In the genomic region with DNA sequence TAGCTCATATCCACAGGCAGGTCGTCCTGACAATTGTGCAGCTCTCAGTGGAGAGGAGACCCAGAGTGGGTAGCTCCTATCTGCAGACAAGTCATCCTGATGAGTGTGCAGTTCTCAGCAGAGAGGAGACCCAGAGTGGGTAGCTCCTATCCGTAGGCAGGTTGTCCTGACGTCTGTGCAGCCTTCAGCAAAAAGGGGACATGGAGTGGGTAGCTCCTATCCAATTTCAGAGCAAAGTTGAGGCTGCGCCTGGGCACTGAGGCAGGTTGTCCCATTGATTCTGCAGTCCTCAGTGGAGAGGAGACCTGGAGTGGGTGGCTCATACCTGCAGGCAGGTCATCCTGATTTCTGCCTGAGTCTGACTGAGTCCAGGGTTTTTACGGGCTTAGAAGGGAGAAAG, we compare ENCODE assay signal across 19 cellular contexts.
"Had no signal": no experiment of that assay in that cellular context is flagged by ENCODE, and none has a peak within 500 bp of the region (broad histone marks: within the 10 kb centered on the region; RNA-seq: fewer than 3 reads in every experiment).

No MANE protein-coding gene starts in this region.

- H3K4me3 Mint-ChIP-seq: effector memory CD8-positive, alpha-beta T cell; naive thymus-derived CD4-positive, alpha-beta T cell; nephron; neural progenitor cell; stimulated activated naive CD8-positive, alpha-beta T cell treated with anti-CD3 and anti-CD28 coated beads, Interleukin-15, amount 100 ng/mL, for 72 hours; type B pancreatic cell had no signal

- H3K27ac ChIP-seq: left lung, neural progenitor cell, parathyroid adenoma, right lobe of liver, thyroid gland had no signal

- DNase-seq: cortex of kidney; effector memory CD8-positive, alpha-beta T cell; left cardiac atrium; left lung; mesenchymal stem cell; midbrain; naive thymus-derived CD4-positive, alpha-beta T cell; right lobe of liver; small intestine; stimulated activated CD4-positive, alpha-beta T cell treated with anti-CD3 and anti-CD28 coated beads, Interleukin-15, amount 100 ng/mL, for 24 hours; stimulated activated CD4-positive, alpha-beta T cell treated with anti-CD3 and anti-CD28 coated beads, Interleukin-2, amount 100 ng/mL, for 48 hours; stimulated activated naive CD4-positive, alpha-beta T cell; stimulated activated naive CD8-positive, alpha-beta T cell treated with anti-CD3 and anti-CD28 coated beads, Interleukin-15, amount 100 ng/mL, for 72 hours; thyroid gland had no signal

- H3K4me1 Mint-ChIP-seq: naive thymus-derived CD4-positive, alpha-beta T cell; nephron; neural progenitor cell; stimulated activated naive CD8-positive, alpha-beta T cell treated with anti-CD3 and anti-CD28 coated beads, Interleukin-15, amount 100 ng/mL, for 72 hours had no signal

- ATAC-seq: effector memory CD8-positive, alpha-beta T cell; left lung; naive thymus-derived CD4-positive, alpha-beta T cell; right lobe of liver; stimulated activated naive CD8-positive, alpha-beta T cell treated with anti-CD3 and anti-CD28 coated beads, Interleukin-15, amount 100 ng/mL, for 72 hours had no signal

- H3K4me1 ChIP-seq: left lung, neural progenitor cell, parathyroid adenoma, right lobe of liver, thyroid gland had no signal

- H3K9me3 ChIP-seq: right lobe of liver, thyroid gland had no signal

- H3K36me3 ChIP-seq: left lung, right lobe of liver, thyroid gland had no signal

- H3K4me3 ChIP-seq: left lung, neural progenitor cell, right lobe of liver, thyroid gland had no signal

- H3K27me3 ChIP-seq: left lung, neural progenitor cell, right lobe of liver, thyroid gland had no signal

- H3K36me3 Mint-ChIP-seq: naive thymus-derived CD4-positive, alpha-beta T cell; neural progenitor cell; type B pancreatic cell had no signal

- H3K27ac Mint-ChIP-seq: effector memory CD8-positive, alpha-beta T cell; naive thymus-derived CD4-positive, alpha-beta T cell; nephron; neural progenitor cell; progenitor cell of endocrine pancreas; stimulated activated naive CD8-positive, alpha-beta T cell treated with anti-CD3 and anti-CD28 coated beads, Interleukin-15, amount 100 ng/mL, for 72 hours; type B pancreatic cell had no signal

- H3K27me3 Mint-ChIP-seq: progenitor cell of endocrine pancreas; stimulated activated naive CD8-positive, alpha-beta T cell treated with anti-CD3 and anti-CD28 coated beads, Interleukin-15, amount 100 ng/mL, for 72 hours; type B pancreatic cell had no signal
